8 cellular contexts compared by ENCODE assay signal in genomic region chr15:64354683-64355558, GRCh38. TPM values are rescaled to one million over a fixed set of nuclear protein-coding genes. Genes with fewer than 3 reads are reported as not detected.
DNase-seq lines count a peak whose midpoint lies in the region; ATAC-seq and TF ChIP-seq lines count a peak whose summit lies in the region.

No MANE protein-coding gene starts in this region.

- no peaks in the 10 kb centered on the region for H3K27me3 Mint-ChIP-seq in activated CD4-positive, alpha-beta T cell treated with anti-CD3 and anti-CD28 coated beads, Interleukin-2, amount 10 ng/mL, durations not matched to agents 7 days and 5 days

- H3K27ac ChIP-seq in brain microvascular endothelial cell (peak overlapping the region; percentile 38), lower lobe of right lung (peak overlapping the region; percentile 66), upper lobe of left lung (peak overlapping the region; percentile 75 to 88 (median 86))

- CTCF ChIA-PET in activated CD4-positive, alpha-beta T cell treated with anti-CD3 and anti-CD28 coated beads, Interleukin-2, amount 10 ng/mL, durations not matched to agents 7 days and 5 days (lab: Charles Lee) = interaction anchor here (0.9 kb wide), 1 partner anchor 685 kb away, joined by 3 read pairs; no protein-coding TSS in a partner anchor

- no peaks in the 10 kb centered on the region for H3K9me3 ChIP-seq in lower lobe of right lung
- H3K9me3 ChIP-seq in upper lobe of left lung = no peaks in the 10 kb centered on the region

- intact Hi-C loops in lower lobe of right lung (cut with DNase I) = no loop called here

- TF ChIP-seq EP300 in upper lobe of left lung (IDR thresholded peaks at IDR 0.05) = no peak

- peak; percentile 12 for DNase-seq in activated CD4-positive, alpha-beta T cell treated with anti-CD3 and anti-CD28 coated beads, Interleukin-2, amount 10 ng/mL, durations not matched to agents 7 days and 5 days
- DNase-seq in activated CD4-positive, alpha-beta T cell treated with anti-CD3 and anti-CD28 coated beads for 1 hour = no peak
- peak; percentile 74 for DNase-seq in NCI-H82 treated with DMSO at 0.1 percent for 48 hours (lab: John Stamatoyannopoulos, UW; ENCODE audit: unreplicated experiment)
- no peak for DNase-seq in brain microvascular endothelial cell
- no peak for DNase-seq in lower lobe of right lung
- DNase-seq in upper lobe of left lung = peak in 1 of 2 donors; percentile 45
- no peak for DNase-seq in HCEC 1CT

- H3K4me3 ChIP-seq in brain microvascular endothelial cell (ENCODE audit: low read depth, low read length) (peak overlapping the region; percentile 88), lower lobe of right lung (peak overlapping the region; percentile 84), upper lobe of left lung (peak overlapping the region; percentile 84 to 96 (median 94))

- H3K36me3 ChIP-seq in brain microvascular endothelial cell (replicated peaks) = no peaks in the 10 kb centered on the region
- no peaks in the 10 kb centered on the region for H3K36me3 ChIP-seq in lower lobe of right lung
- no peaks in the 10 kb centered on the region for H3K36me3 ChIP-seq in upper lobe of left lung

- H3K4me1 Mint-ChIP-seq in activated CD4-positive, alpha-beta T cell treated with anti-CD3 and anti-CD28 coated beads, Interleukin-2, amount 10 ng/mL, durations not matched to agents 7 days and 5 days = peaks cover 25% of the 10 kb centered on the region

- POLR2A ChIA-PET in activated CD4-positive, alpha-beta T cell treated with anti-CD3 and anti-CD28 coated beads, Interleukin-2, amount 10 ng/mL, durations not matched to agents 7 days and 5 days (lab: Charles Lee) = no interaction called here

- no peaks in the 10 kb centered on the region for H3K9me3 Mint-ChIP-seq in activated CD4-positive, alpha-beta T cell treated with anti-CD3 and anti-CD28 coated beads, Interleukin-2, amount 10 ng/mL, durations not matched to agents 7 days and 5 days

- peak overlapping the region; percentile 92 for H3K4me3 Mint-ChIP-seq in activated CD4-positive, alpha-beta T cell treated with anti-CD3 and anti-CD28 coated beads, Interleukin-2, amount 10 ng/mL, durations not matched to agents 7 days and 5 days

- H3K27ac Mint-ChIP-seq in activated CD4-positive, alpha-beta T cell treated with anti-CD3 and anti-CD28 coated beads, Interleukin-2, amount 10 ng/mL, durations not matched to agents 7 days and 5 days = peak overlapping the region; percentile 85

- H3K27me3 ChIP-seq in brain microvascular endothelial cell (replicated peaks) (no peaks in the 10 kb centered on the region), lower lobe of right lung (ENCODE audit: low read depth) (no peaks in the 10 kb centered on the region), upper lobe of left lung (no peaks in the 10 kb centered on the region)

- H3K36me3 Mint-ChIP-seq in activated CD4-positive, alpha-beta T cell treated with anti-CD3 and anti-CD28 coated beads, Interleukin-2, amount 10 ng/mL, durations not matched to agents 7 days and 5 days (ENCODE audit: low read depth) = peaks cover 8% of the 10 kb centered on the region

- TF ChIP-seq CTCF in brain microvascular endothelial cell (IDR thresholded peaks at IDR 0.05; ENCODE audit: low read depth, low read length, missing control alignments) (no peak), lower lobe of right lung (IDR thresholded peaks at IDR 0.05) (no peak), upper lobe of left lung (IDR thresholded peaks at IDR 0.05) (no peak)

- no peak for TF ChIP-seq POLR2A in upper lobe of left lung (IDR thresholded peaks at IDR 0.05)

- ATAC-seq in lower lobe of right lung (peak; percentile 57 to 62), upper lobe of left lung (ENCODE audit: low FRiP score in 2 of 2) (peak; percentile 49 to 51), HG03521 (IDR thresholded peaks at IDR 0.05; ENCODE audit: unreplicated experiment) (no peak)

- H3K4me1 ChIP-seq in lower lobe of right lung (peaks cover 27% of the 10 kb centered on the region), upper lobe of left lung (peaks cover 14 to 24% (median 16%) of the 10 kb centered on the region in 4 donors)

- in situ Hi-C loops in brain microvascular endothelial cell (cut with HindIII; ENCODE audit: low pct_ligation_motif_present, low sequenced_read_pairs) = no loop called here

- 12 to 17% methylated on average over 11 to 14 of the region's 14 CpGs for WGBS in upper lobe of left lung, 2 donors

RNA-seq across cellular contexts. Expression of gene CSNK1G1, which starts 1.1 kb away (rescaled TPM):
- 10 to 100 TPM; 24.6 to 30.4 TPM for total RNA-seq in activated CD4-positive, alpha-beta T cell treated with anti-CD3 and anti-CD28 coated beads, Interleukin-2, amount 10 ng/mL, durations not matched to agents 7 days and 5 days
- 19.8 TPM for total RNA-seq in lower lobe of right lung
- total RNA-seq in upper lobe of left lung = 10 to 100 TPM; 14.8 to 49.6 (median 19.6) TPM

RNA-seq across cellular contexts. Expression of gene PCLAF, which starts 26.3 kb away (rescaled TPM):
- 100 to 1,000 TPM; 114 to 121 TPM for total RNA-seq in activated CD4-positive, alpha-beta T cell treated with anti-CD3 and anti-CD28 coated beads, Interleukin-2, amount 10 ng/mL, durations not matched to agents 7 days and 5 days
- total RNA-seq in lower lobe of right lung = 4.5 TPM
- 1 to 10 TPM in 4 of 6 donors, not detected in 2; 1.6 to 3.6 (median 2.0) TPM for total RNA-seq in upper lobe of left lung

RNA-seq across cellular contexts. Expression of gene TRIP4, which starts 32.7 kb away (rescaled TPM):
- total RNA-seq in activated CD4-positive, alpha-beta T cell treated with anti-CD3 and anti-CD28 coated beads, Interleukin-2, amount 10 ng/mL, durations not matched to agents 7 days and 5 days = 10 to 100 TPM; 22.1 to 29.8 TPM
- total RNA-seq in lower lobe of right lung (23.2 TPM), upper lobe of left lung (10 to 100 TPM; 10.9 to 48.2 (median 20.4) TPM)

Comparison
In these comparisons a context has a peak if more than half of its experiments do, and no peak if none do; other contexts are left out.
1. DNase-seq: peak in activated CD4-positive, alpha-beta T cell treated with anti-CD3 and anti-CD28 coated beads, Interleukin-2, amount 10 ng/mL, durations not matched to agents 7 days and 5 days (single experiment) and NCI-H82 treated with DMSO at 0.1 percent for 48 hours (single experiment); none in activated CD4-positive, alpha-beta T cell treated with anti-CD3 and anti-CD28 coated beads for 1 hour (single experiment), brain microvascular endothelial cell (single experiment), lower lobe of right lung (single experiment) and HCEC 1CT (single experiment).
2. RNA of gene PCLAF, which starts 26.3 kb away (total RNA-seq): 114 to 121 TPM in activated CD4-positive, alpha-beta T cell treated with anti-CD3 and anti-CD28 coated beads, Interleukin-2, amount 10 ng/mL, durations not matched to agents 7 days and 5 days; 4.5 TPM in lower lobe of right lung (single experiment) and 1.6 to 3.6 TPM in upper lobe of left lung; every median in the first group is over 10 times any median in the second.
3. Peak in every context shown above with its lines, with median percentiles within 50 percentile points of each other: H3K27ac ChIP-seq and H3K4me3 ChIP-seq.